ENCODE assay signal across 13 cellular contexts in genomic region chr14:65167072-65167645, GRCh38.
DNase-seq lines count a peak whose midpoint lies in the region; ATAC-seq, FAIRE-seq and TF ChIP-seq lines count a peak whose summit lies in the region.
"Had no signal": no experiment of that assay in that cellular context is flagged by ENCODE, and none has a peak within 500 bp of the region (broad histone marks: within the 10 kb centered on the region; RNA-seq: fewer than 3 reads in every experiment).

No MANE protein-coding gene starts in this region.

- H3K27ac ChIP-seq in GM12878 (ENCODE audit: control insufficient read depth, insufficient read depth) = no peak overlapping the region
- H3K27ac ChIP-seq: Peyer's patch had no signal

- H3K27me3 ChIP-seq in GM12878 (replicated peaks in 1 of 2; ENCODE audit: control insufficient read depth in 2 of 2, insufficient read depth in 2 of 2, low read length in 1 of 2) = no peaks in the 10 kb centered on the region
- H3K27me3 ChIP-seq: Peyer's patch had no signal

- WGBS in GM12878 (ENCODE audit: insufficient coverage, insufficient replicate concordance, low lambda C conversion rate, missing lambda C conversion rate) = 98% methylated on average over 3 of the region's 3 CpGs

- no peak overlapping the region for H2AFZ ChIP-seq in GM12878 (ENCODE audit: control insufficient read depth, low read depth, low read length)

- TF ChIP-seq EP300 in GM12878 (IDR thresholded peaks at IDR 0.05; ENCODE audit: borderline replicate concordance in 1 of 2, control insufficient read depth in 1 of 2, low read depth in 2 of 2, low read length in 2 of 2) = no peak

- no TSS peak for BruUV-seq in GM12878 (replicated peaks; lab: Mats Ljungman, UMichigan)

- RAD21 ChIA-PET in GM12878 (lab: Charles Lee; ENCODE audit: unreplicated experiment) = interaction anchor here (1.0 to 2.9 kb wide), 2 partner anchors 245 to 657 kb away, joined by 3 to 14 read pairs; partner anchors contain the start of gene FUT8

- DNase-seq in stimulated activated CD4-positive, alpha-beta T cell treated with anti-CD3 and anti-CD28 coated beads, Interleukin-15, amount 100 ng/mL, for 24 hours = peak; percentile 27
- DNase-seq in stimulated activated CD4-positive, alpha-beta T cell treated with anti-CD3 and anti-CD28 coated beads, Interleukin-12 subunit alpha, Interleukin-12 subunit beta, amount 100 ng/mL, for 4 hours = no peak
- peak; percentile 60 for DNase-seq in NAMALWA (ENCODE audit: low spot score)
- DNase-seq in GM12878 (ENCODE audit: low read depth, low spot score) = no peak
- no peak for DNase-seq in urothelium cell line (ENCODE audit: low spot score)
- no peak for DNase-seq in C1 segment of cervical spinal cord (lab: John Stamatoyannopoulos, UW)
- no peak for DNase-seq in mesenteric fat pad (ENCODE audit: low spot score)
- DNase-seq: activated gamma-delta T cell treated with Interleukin-2 at 50 U/mL for 16 hours, GDM1, NCI-H2107, Peyer's patch had no signal

- in situ Hi-C loops in GM12878 (cut with MboI) = loop anchor here (5.0 to 10.0 kb wide), 5 partner anchors 118 to 900 kb away; no protein-coding TSS in a partner anchor

- SMC1A ChIA-PET in GM12878 (lab: Charles Lee; ENCODE audit: uncharacterized antibody, unreplicated experiment) = interaction anchor here (1.0 to 3.6 kb wide), 5 partner anchors 44 to 657 kb away, joined by 3 to 20 read pairs (median 3); partner anchors contain the start of gene FUT8

- TF ChIP-seq RAD21 in GM12878 (IDR thresholded peaks at IDR 0.05; ENCODE audit: insufficient read depth, low read depth, low read length) = no peak

- H4K20me1 ChIP-seq in GM12878 (ENCODE audit: control insufficient read depth, insufficient read depth) = no peaks in the 10 kb centered on the region

- H3K4me1 ChIP-seq in GM12878 (ENCODE audit: control insufficient read depth, insufficient read depth, low read length) = peaks cover 34% of the 10 kb centered on the region

- H3K9me3 ChIP-seq in GM12878 (replicated peaks; ENCODE audit: control insufficient read depth, insufficient read depth, low read length) = no peaks in the 10 kb centered on the region; the same call in 2 of the 3 replicates
- H3K9me3 ChIP-seq: Peyer's patch had no signal

- no peak for TF ChIP-seq CTCF in GM12878 (IDR thresholded peaks at IDR 0.05 in 2 of 3, conservative IDR thresholded peaks at IDR 0.05 in 1 of 3; ENCODE audit: control insufficient read depth in 2 of 3, extremely low read depth in 1 of 3, insufficient read depth in 1 of 3, low read depth in 3 of 3, low read length in 3 of 3)

- peak; percentile 54 for TF ChIP-seq POLR2A in GM12878 (IDR thresholded peaks at IDR 0.05; ENCODE audit: low read depth, low read length)

- H3K9ac ChIP-seq in GM12878 (ENCODE audit: control insufficient read depth, insufficient read depth, low read length) = no peak overlapping the region

- H3K4me2 ChIP-seq in GM12878 (ENCODE audit: control insufficient read depth, insufficient read depth) = no peak overlapping the region

- H3K36me3 ChIP-seq in GM12878 (ENCODE audit: control insufficient read depth in 2 of 2, insufficient read depth in 2 of 2, low read length in 1 of 2) = no peaks in the 10 kb centered on the region
- H3K36me3 ChIP-seq: Peyer's patch had no signal

- no peak overlapping the region for H3K4me3 ChIP-seq in GM12878
- H3K4me3 ChIP-seq: Peyer's patch had no signal

- intact Hi-C loops in GM12878 (cut with micrococcal nuclease; ENCODE audit: unreplicated experiment) = loop anchor here (5.0 kb wide), 3 partner anchors 135 to 440 kb away; no protein-coding TSS in a partner anchor

- no peaks in the 10 kb centered on the region for H3K79me2 ChIP-seq in GM12878 (ENCODE audit: control insufficient read depth, insufficient read depth, low read length)

- ATAC-seq in GM12878 (peak; percentile 3; the same call in 1 of the 3 replicates), GM19467 (IDR thresholded peaks at IDR 0.05; ENCODE audit: unreplicated experiment) (no peak)
- ATAC-seq: naive thymus-derived CD8-positive, alpha-beta T cell had no signal

- CTCF ChIA-PET in GM12878 (lab: Yijun Ruan, JAX) = interaction anchor here (1.4 to 8.1 kb wide), 4 partner anchors 40 to 791 kb away, joined by 3 to 125 read pairs (median 60); partner anchors contain the start of gene FUT8

- POLR2A ChIA-PET in GM12878 (lab: Charles Lee) = no interaction called here

- FAIRE-seq in GM12878 (lab: Jason Lieb, UNC) (no peak), urothelium cell line (lab: Jason Lieb, UNC) (peak; percentile 76)

TF ChIP-seq in GM12878, 131 proteins besides CTCF, POLR2A, EP300 and RAD21:
- TF ChIP-seq POU2F2 (IDR thresholded peaks at IDR 0.05; ENCODE audit: borderline replicate concordance, low read depth, low read length) (peak; percentile 56; the same call in 1 of the 3 replicates), PBX3 (IDR thresholded peaks at IDR 0.05; ENCODE audit: insufficient replicate concordance, low read depth, low read length) (peak; percentile 56), ZBTB11 (CRISPR knock-in tag; IDR thresholded peaks at IDR 0.05) (no peak), PKNOX1 (IDR thresholded peaks at IDR 0.05) (peak; percentile 91)

Comparison
In these comparisons a context has a peak if more than half of its experiments do, and no peak if none do; other contexts are left out.
1. DNase-seq: peak in stimulated activated CD4-positive, alpha-beta T cell treated with anti-CD3 and anti-CD28 coated beads, Interleukin-15, amount 100 ng/mL, for 24 hours (single experiment) and NAMALWA (single experiment); none in stimulated activated CD4-positive, alpha-beta T cell treated with anti-CD3 and anti-CD28 coated beads, Interleukin-12 subunit alpha, Interleukin-12 subunit beta, amount 100 ng/mL, for 4 hours (single experiment), GM12878 (single experiment), urothelium cell line (single experiment), C1 segment of cervical spinal cord (0 of 14) and mesenteric fat pad (single experiment).